ENCODE assay signal across 9 cellular contexts in genomic region chr12:122965356-122965755, GRCh38. TPM values are rescaled to one million over a fixed set of nuclear protein-coding genes. Genes with fewer than 3 reads are reported as not detected.
DNase-seq lines count a peak whose midpoint lies in the region; ATAC-seq and TF ChIP-seq lines count a peak whose summit lies in the region.
"Had no signal": no experiment of that assay in that cellular context is flagged by ENCODE, and none has a peak within 500 bp of the region (broad histone marks: within the 10 kb centered on the region; RNA-seq: fewer than 3 reads in every experiment).

No MANE protein-coding gene starts in this region.

- no peaks in the 10 kb centered on the region for H3K36me3 Mint-ChIP-seq in activated naive CD8-positive, alpha-beta T cell treated with anti-CD3 and anti-CD28 coated beads, Interleukin-2, amount 10 ng/mL, durations not matched to agents 7 days and 5 days

- peaks cover 0 to 53% (median 30%) of the 10 kb centered on the region in 12 donors for H3K4me1 ChIP-seq in heart left ventricle
- peaks cover 23 to 29% of the 10 kb centered on the region in 2 donors for H3K4me1 ChIP-seq in left lung
- H3K4me1 ChIP-seq in upper lobe of right lung: peaks cover 21% of the 10 kb centered on the region

- POLR2A ChIA-PET in activated naive CD8-positive, alpha-beta T cell treated with anti-CD3 and anti-CD28 coated beads, Interleukin-2, amount 10 ng/mL, durations not matched to agents 7 days and 5 days (lab: Charles Lee): interaction anchor here (0.9 to 2.4 kb wide), 4 partner anchors 9 to 268 kb away, joined by 3 to 23 read pairs (median 10); partner anchors contain the start of genes MPHOSPH9, MTRFR and OGFOD2

- H3K27me3 ChIP-seq in heart left ventricle: no peaks in the 10 kb centered on the region
- no peaks in the 10 kb centered on the region for H3K27me3 ChIP-seq in left lung
- H3K27me3 ChIP-seq in upper lobe of right lung: no peaks in the 10 kb centered on the region

- H3K4me3 Mint-ChIP-seq in activated naive CD8-positive, alpha-beta T cell treated with anti-CD3 and anti-CD28 coated beads, Interleukin-2, amount 10 ng/mL, durations not matched to agents 7 days and 5 days: peak overlapping the region; percentile 70

- H3K4me1 Mint-ChIP-seq in activated naive CD8-positive, alpha-beta T cell treated with anti-CD3 and anti-CD28 coated beads, Interleukin-2, amount 10 ng/mL, durations not matched to agents 7 days and 5 days: peaks cover 9% of the 10 kb centered on the region

- ATAC-seq in heart left ventricle (peak in 2 of 4 donors; percentile 0 to 1), Right ventricle myocardium inferior (no peak), left lung (peak; percentile 11), upper lobe of right lung (no peak), HG03196 (IDR thresholded peaks at IDR 0.05; ENCODE audit: unreplicated experiment) (no peak)
- ATAC-seq in activated naive CD8-positive, alpha-beta T cell treated with anti-CD3 and anti-CD28 coated beads, Interleukin-2, amount 10 ng/mL, durations not matched to agents 7 days and 5 days (ENCODE audit: low read depth): no peak

- peaks cover 0 to 2% (median 0%) of the 10 kb centered on the region in 9 donors for H3K36me3 ChIP-seq in heart left ventricle
- H3K36me3 ChIP-seq in left lung: no peaks in the 10 kb centered on the region
- no peaks in the 10 kb centered on the region for H3K36me3 ChIP-seq in upper lobe of right lung

- H3K4me3 ChIP-seq in heart left ventricle: peak overlapping the region in 11 of 12 donors; percentile 53 to 94 (median 68)
- peak overlapping the region in 1 of 2 donors; percentile 45 for H3K4me3 ChIP-seq in left lung
- H3K4me3 ChIP-seq in upper lobe of right lung: peak overlapping the region; percentile 59

- no peaks in the 10 kb centered on the region for H3K9me3 Mint-ChIP-seq in activated naive CD8-positive, alpha-beta T cell treated with anti-CD3 and anti-CD28 coated beads, Interleukin-2, amount 10 ng/mL, durations not matched to agents 7 days and 5 days

- H3K9me3 ChIP-seq in heart left ventricle: no peaks in the 10 kb centered on the region
- H3K9me3 ChIP-seq in left lung: no peaks in the 10 kb centered on the region
- no peaks in the 10 kb centered on the region for H3K9me3 ChIP-seq in upper lobe of right lung

- H3K27ac ChIP-seq in heart left ventricle (peak overlapping the region in 8 of 12 donors; percentile 48 to 79 (median 66)), left lung (no peak overlapping the region), upper lobe of right lung (no peak overlapping the region)

- 48 to 61% (median 54%) methylated on average over 7 to 11 of the region's 11 CpGs for WGBS in heart left ventricle, 4 donors

- no peaks in the 10 kb centered on the region for H3K27me3 Mint-ChIP-seq in activated naive CD8-positive, alpha-beta T cell treated with anti-CD3 and anti-CD28 coated beads, Interleukin-2, amount 10 ng/mL, durations not matched to agents 7 days and 5 days

- no peak for TF ChIP-seq POLR2A in heart left ventricle (IDR thresholded peaks at IDR 0.05)

- TF ChIP-seq CTCF in heart left ventricle (IDR thresholded peaks at IDR 0.05): no peak
- no peak for TF ChIP-seq CTCF in left lung (IDR thresholded peaks at IDR 0.05)
- TF ChIP-seq CTCF in upper lobe of right lung (IDR thresholded peaks at IDR 0.05): no peak

- no peak overlapping the region for H3K27ac Mint-ChIP-seq in activated naive CD8-positive, alpha-beta T cell treated with anti-CD3 and anti-CD28 coated beads, Interleukin-2, amount 10 ng/mL, durations not matched to agents 7 days and 5 days

- intact Hi-C loops in heart left ventricle (cut with DNase I) (no loop called here), Right ventricle myocardium inferior (cut with DNase I) (no loop called here), left lung (cut with DNase I) (no loop called here), upper lobe of right lung (cut with DNase I) (no loop called here)

- DNase-seq in heart left ventricle (peak in 1 of 5 donors; percentile 6), Right ventricle myocardium inferior (ENCODE audit: missing footprints) (no peak), left lung (no peak), upper lobe of right lung (no peak), activated gamma-delta T cell treated with Interleukin-2 at 50 U/mL for 16 hours (no peak), SKM-1 (lab: John Stamatoyannopoulos, UW; ENCODE audit: unreplicated experiment) (no peak)
- DNase-seq in activated naive CD8-positive, alpha-beta T cell treated with anti-CD3 and anti-CD28 coated beads, Interleukin-2, amount 10 ng/mL, durations not matched to agents 7 days and 5 days: no peak
- DNase-seq: stimulated activated CD4-positive, alpha-beta T cell treated with anti-CD3 and anti-CD28 coated beads, Interleukin-2, amount 100 ng/mL, for 48 hours had no signal

RNA-seq across cellular contexts. Expression of gene ABCB9, which starts 0.9 kb away (rescaled TPM):
- 1 to 10 TPM; 3.1 to 8.6 (median 4.7) TPM for total RNA-seq in heart left ventricle
- polyA plus RNA-seq in heart left ventricle: 1 to 10 TPM; 3.1 to 3.3 TPM
- total RNA-seq in Right ventricle myocardium inferior: 4.4 TPM
- 1 to 10 TPM; 7.0 to 9.2 TPM for total RNA-seq in activated naive CD8-positive, alpha-beta T cell treated with anti-CD3 and anti-CD28 coated beads, Interleukin-2, amount 10 ng/mL, durations not matched to agents 7 days and 5 days
- 1 to 10 TPM; 4.5 to 7.7 TPM for total RNA-seq in left lung
- total RNA-seq in upper lobe of right lung: 5.2 TPM

RNA-seq across cellular contexts. Expression of gene OGFOD2, which starts 9.7 kb away (rescaled TPM):
- total RNA-seq in heart left ventricle (10 to 100 TPM in 6 of 9 donors, 1 to 10 TPM in 3; 4.4 to 17.0 (median 12.7) TPM), Right ventricle myocardium inferior (16.2 TPM), left lung (10 to 100 TPM; 20.3 to 20.6 TPM), upper lobe of right lung (13.7 TPM)
- 10 to 100 TPM; 12.7 to 19.7 TPM for polyA plus RNA-seq in heart left ventricle
- total RNA-seq in activated naive CD8-positive, alpha-beta T cell treated with anti-CD3 and anti-CD28 coated beads, Interleukin-2, amount 10 ng/mL, durations not matched to agents 7 days and 5 days: 10 to 100 TPM; 33.8 to 35.5 TPM

RNA-seq across cellular contexts. Expression of gene ARL6IP4, which starts 15.1 kb away (rescaled TPM):
- total RNA-seq in heart left ventricle (100 to 1,000 TPM; 123 to 236 (median 140) TPM), Right ventricle myocardium inferior (158 TPM), left lung (100 to 1,000 TPM; 122 to 133 TPM), upper lobe of right lung (124 TPM)
- 100 to 1,000 TPM; 186 to 325 TPM for polyA plus RNA-seq in heart left ventricle
- 100 to 1,000 TPM; 204 to 211 TPM for total RNA-seq in activated naive CD8-positive, alpha-beta T cell treated with anti-CD3 and anti-CD28 coated beads, Interleukin-2, amount 10 ng/mL, durations not matched to agents 7 days and 5 days

Comparison
In these comparisons a context has a peak if more than half of its experiments do, and no peak if none do; other contexts are left out.
1. H3K27ac ChIP-seq: peak in heart left ventricle (8 of 12); none in left lung (0 of 2) and upper lobe of right lung (single experiment).